Comparison of ENCODE assay signal across 7 cellular contexts in the genomic region with DNA sequence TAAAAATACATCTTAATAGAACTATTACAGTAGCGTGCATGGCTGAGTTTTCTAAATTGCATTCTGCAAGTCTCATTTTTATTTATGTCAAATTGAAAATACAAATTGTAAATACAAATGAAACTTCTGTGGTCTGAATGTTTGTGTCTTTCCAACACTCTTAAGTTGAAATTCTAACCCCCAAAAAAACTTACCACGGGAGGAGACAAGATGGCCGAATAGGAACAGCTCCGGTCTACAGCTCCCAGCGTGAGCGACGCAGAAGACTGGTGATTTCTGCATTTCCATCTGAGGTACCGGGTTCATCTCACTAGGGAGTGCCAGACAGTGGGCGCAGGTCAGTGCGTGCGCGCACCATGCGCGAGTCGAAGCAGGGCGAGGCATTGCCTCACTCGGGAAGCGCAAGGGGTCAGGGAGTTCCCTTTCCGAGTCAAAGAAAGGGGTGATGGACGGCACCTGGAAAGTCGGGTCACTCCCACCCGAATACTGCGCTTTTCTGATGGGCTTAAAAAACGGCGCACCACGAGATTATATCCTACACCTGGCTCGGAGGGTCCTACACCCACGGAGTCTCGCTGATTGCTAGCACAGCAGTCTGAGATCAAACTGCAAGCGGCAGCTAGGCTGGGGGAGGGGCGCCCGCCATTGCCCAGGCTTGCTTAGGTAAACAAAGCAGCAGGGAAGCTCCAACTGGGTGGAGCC.
A peak's percentile ranks its signal among the peaks of the same experiment; 100 is the strongest.
DNase-seq lines count a peak whose midpoint lies in the region; TF ChIP-seq lines count a peak whose summit lies in the region.
"Not testable (repeated sequence)": the region's sequence is repeated elsewhere in the genome, so short reads cannot be mapped to it uniquely, and the experiment has no call there.

No MANE protein-coding gene starts in this region.

- not testable (repeated sequence) for H3K36me3 Mint-ChIP-seq in Caco-2 (ENCODE audit: insufficient read depth, unreplicated experiment); endothelial cell (ENCODE audit: low read depth, unreplicated experiment); nephron (ENCODE audit: low read depth)

- H3K4me1 ChIP-seq in Caco-2; iPS-15b (ENCODE audit: control insufficient read depth, insufficient read depth, low read length): not testable (repeated sequence)

- BruUV-seq in Caco-2 (replicated peaks; lab: Mats Ljungman, UMichigan): TSS peak; percentile 51

- TF ChIP-seq CTCF in Caco-2 (IDR thresholded peaks at IDR 0.05; ENCODE audit: insufficient read depth in 1 of 2, low read depth in 1 of 2, low read length in 1 of 2, severe bottlenecking in 1 of 2, unreplicated experiment in 1 of 2); endothelial cell (IDR thresholded peaks at IDR 0.05; ENCODE audit: unreplicated experiment); nephron (IDR thresholded peaks at IDR 0.05; ENCODE audit: unreplicated experiment in 3 of 3): not testable (repeated sequence)

- peak overlapping the region; percentile 93 for H3K4me3 Mint-ChIP-seq in Caco-2 (ENCODE audit: unreplicated experiment)
- peak overlapping the region; percentile 31 for H3K4me3 Mint-ChIP-seq in endothelial cell (ENCODE audit: unreplicated experiment)
- H3K4me3 Mint-ChIP-seq in nephron: peak overlapping the region; percentile 67 to 82 (median 78)

- not testable (repeated sequence) for H3K27me3 ChIP-seq in Caco-2 (replicated peaks; ENCODE audit: control insufficient read depth, insufficient read depth, low read length); iPS-15b (ENCODE audit: control insufficient read depth, insufficient read depth, low read length)

- H3K27ac Mint-ChIP-seq in Caco-2 (ENCODE audit: unreplicated experiment) (peak overlapping the region; percentile 57), nephron (peak overlapping the region; percentile 29 to 82 (median 80))
- H3K27ac Mint-ChIP-seq in endothelial cell (ENCODE audit: unreplicated experiment): not testable (repeated sequence)

- H3K4me3 ChIP-seq in Caco-2 (ENCODE audit: low read depth, low read length) (peak overlapping the region; percentile 55), iPS-15b (ENCODE audit: low read depth, low read length) (peak overlapping the region; percentile 64)

- CTCF ChIA-PET in Caco-2 (lab: Charles Lee); HEK293T (lab: Yijun Ruan, JAX): not testable (repeated sequence)

- H3K9ac ChIP-seq in iPS-15b (ENCODE audit: low read depth, low read length): peak overlapping the region; percentile 41

- POLR2A ChIA-PET in Caco-2 (lab: Charles Lee); HEK293T (lab: Yijun Ruan, JAX): not testable (repeated sequence)

- not testable (repeated sequence) for H3K36me3 ChIP-seq in Caco-2 (ENCODE audit: control insufficient read depth, insufficient read depth, low read length); iPS-15b (ENCODE audit: control insufficient read depth, insufficient read depth, low read length)

- not testable (repeated sequence) for H3K9me3 ChIP-seq in Caco-2; iPS-15b (ENCODE audit: control insufficient read depth, insufficient read depth, low read length)

- H3K27me3 Mint-ChIP-seq in Caco-2 (ENCODE audit: insufficient read depth, unreplicated experiment); endothelial cell (ENCODE audit: unreplicated experiment); nephron (ENCODE audit: low read depth): not testable (repeated sequence)

- intact Hi-C loops in Caco-2 (cut with micrococcal nuclease; ENCODE audit: unreplicated experiment): not testable (repeated sequence)

- H3K9me3 Mint-ChIP-seq in Caco-2 (ENCODE audit: unreplicated experiment); endothelial cell (ENCODE audit: unreplicated experiment); nephron: not testable (repeated sequence)

- DNase-seq in Caco-2 (peak; percentile 70 to 79), NCI-H510A treated with DMSO at 0.1 percent for 48 hours (lab: John Stamatoyannopoulos, UW) (peak; percentile 36), SW480 (ENCODE audit: low spot score) (peak; percentile 26)
- not testable (repeated sequence) for DNase-seq in HEK293T (ENCODE audit: extremely low spot score); endothelial cell (ENCODE audit: low spot score)

- H3K4me1 Mint-ChIP-seq in Caco-2 (ENCODE audit: low read depth, unreplicated experiment); endothelial cell (ENCODE audit: unreplicated experiment); nephron: not testable (repeated sequence)

TF ChIP-seq in HEK293T, 16 proteins besides CTCF, POLR2A, EP300 and RAD21:
- TF ChIP-seq L3MBTL2 (conservative IDR thresholded peaks at IDR 0.05): peak; percentile 31; the same call in 1 of the 2 replicates
TF ChIP-seq in HEK293T: peak in this region for 1; not testable (repeated sequence) for 15.

Comparison
In these comparisons a context has a peak if more than half of its experiments do, and no peak if none do; other contexts are left out.
1. H3K4me3 Mint-ChIP-seq: peak in every context shown above with its lines; median percentile 93 in Caco-2; 78 in nephron; 31 in endothelial cell.